ENCODE assay signal across 10 cellular contexts in the genomic region with DNA sequence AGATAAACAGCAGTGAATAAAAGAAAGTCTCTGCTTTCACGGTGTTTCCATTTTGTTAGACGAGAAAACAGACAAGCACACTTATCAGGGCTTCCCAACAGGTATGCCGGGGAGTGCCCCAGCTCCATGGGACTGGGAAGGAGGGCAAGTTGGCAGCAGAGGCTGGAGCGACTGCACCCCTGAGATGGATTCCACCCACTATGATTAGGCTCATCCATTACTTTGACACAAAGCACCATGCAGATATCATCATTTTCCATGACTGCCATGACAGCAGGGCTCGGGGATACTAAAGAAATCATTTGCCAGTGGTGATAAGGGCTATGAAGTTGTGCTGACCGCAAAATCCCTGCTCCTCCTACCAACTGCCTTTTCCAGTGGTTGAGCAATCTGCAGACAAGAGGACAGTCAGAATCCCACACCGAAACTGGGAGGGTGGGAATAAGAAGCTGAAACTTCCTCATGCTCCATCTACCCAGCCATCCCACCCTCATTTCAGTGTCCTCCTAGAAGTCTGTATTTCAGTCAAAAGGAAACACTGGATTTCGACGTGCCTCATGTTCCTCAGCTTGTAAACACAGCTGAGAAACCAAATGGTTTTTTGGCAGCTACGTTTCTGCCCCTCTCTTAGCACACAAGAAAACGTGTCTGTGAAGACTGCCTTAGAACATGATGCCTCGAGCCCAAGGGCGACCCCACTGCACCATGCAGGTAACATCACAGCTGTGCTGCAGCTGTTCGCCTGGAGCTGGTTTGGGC. TPM values are rescaled to one million over a fixed set of nuclear protein-coding genes. Genes with fewer than 3 reads are reported as not detected.
DNase-seq lines count a peak whose midpoint lies in the region; ATAC-seq and TF ChIP-seq lines count a peak whose summit lies in the region.
"Had no signal": no experiment of that assay in that cellular context is flagged by ENCODE, and none has a peak within 500 bp of the region (broad histone marks: within the 10 kb centered on the region; RNA-seq: fewer than 3 reads in every experiment).

No MANE protein-coding gene starts in this region.

- no peak for ATAC-seq in HG03460 (IDR thresholded peaks at IDR 0.05; ENCODE audit: unreplicated experiment)
- ATAC-seq in HG03159 (IDR thresholded peaks at IDR 0.05; ENCODE audit: unreplicated experiment): no peak

- H3K9me3 ChIP-seq in duodenal mucosa (ENCODE audit: control insufficient read depth in 1 of 2, low read length in 2 of 2) (peaks cover 3 to 8% of the 10 kb centered on the region in 2 donors), transverse colon (no peaks in the 10 kb centered on the region)

- H3K4me1 ChIP-seq in duodenal mucosa (ENCODE audit: control insufficient read depth in 1 of 2, insufficient read depth in 2 of 2, low read length in 2 of 2): peaks cover 51 to 62% of the 10 kb centered on the region in 2 donors
- peaks cover 4% of the 10 kb centered on the region for H3K4me1 ChIP-seq in mesendoderm (ENCODE audit: control insufficient read depth, low read depth, low read length)
- peaks cover 39 to 91% (median 68%) of the 10 kb centered on the region in 4 donors for H3K4me1 ChIP-seq in transverse colon

- intact Hi-C loops in transverse colon (cut with DNase I; ENCODE audit: low total_unique reads): no loop called here

- H2BK5ac ChIP-seq in mesendoderm (ENCODE audit: low read length): no peak overlapping the region

- no peak overlapping the region for H3K56ac ChIP-seq in mesendoderm (ENCODE audit: low read length)

- peak overlapping the region; percentile 51 for H3K23ac ChIP-seq in mesendoderm (ENCODE audit: low read length)

- H3K18ac ChIP-seq in mesendoderm (ENCODE audit: low read length): no peak overlapping the region

- no peak overlapping the region for H2AK5ac ChIP-seq in mesendoderm (ENCODE audit: low read length)

- H3K4me3 ChIP-seq in duodenal mucosa (ENCODE audit: low read depth in 1 of 2, low read length in 2 of 2) (no peak overlapping the region), mesendoderm (ENCODE audit: low read length) (no peak overlapping the region), transverse colon (no peak overlapping the region)

- peaks cover 87% of the 10 kb centered on the region for H3K79me2 ChIP-seq in mesendoderm (ENCODE audit: control insufficient read depth, insufficient read depth, low read length)

- no peak overlapping the region for H4K5ac ChIP-seq in mesendoderm (ENCODE audit: low read length)

- no peak for TF ChIP-seq CTCF in transverse colon (IDR thresholded peaks at IDR 0.05)

- no peak overlapping the region for H2BK15ac ChIP-seq in mesendoderm (replicated peaks; ENCODE audit: low read depth)

- H3K36me3 ChIP-seq in duodenal mucosa (ENCODE audit: control insufficient read depth in 1 of 2, insufficient read depth in 2 of 2, low read length in 2 of 2): peaks cover 5 to 6% of the 10 kb centered on the region in 2 donors
- no peaks in the 10 kb centered on the region for H3K36me3 ChIP-seq in mesendoderm (ENCODE audit: control insufficient read depth, insufficient read depth, low read length)
- no peaks in the 10 kb centered on the region for H3K36me3 ChIP-seq in transverse colon

- no peak for TF ChIP-seq EP300 in transverse colon (IDR thresholded peaks at IDR 0.05; ENCODE audit: low read depth)

- no peak overlapping the region for H2BK120ac ChIP-seq in mesendoderm (ENCODE audit: low read depth, low read length)

- H3K27ac ChIP-seq in duodenal mucosa (ENCODE audit: low read depth, low read length) (peak overlapping the region; percentile 30), mesendoderm (ENCODE audit: low read depth, low read length) (no peak overlapping the region), transverse colon (peak overlapping the region; percentile 80 to 99 (median 94))

- in situ Hi-C loops in KBM-7 (cut with MboI; ENCODE audit: low pct_unique_long_range_greater_than_20kb, low sequenced_read_pairs): no loop called here
- in situ Hi-C loops in transverse colon (cut with MboI; ENCODE audit: low pct_ligation_motif_present in 1 of 4, low pct_unique_long_range_greater_than_20kb in 1 of 4, low sequenced_read_pairs in 3 of 4): no loop called here

- H4K8ac ChIP-seq in mesendoderm (ENCODE audit: low read depth, low read length): no peak overlapping the region

- no peak for TF ChIP-seq POLR2A in transverse colon (IDR thresholded peaks at IDR 0.05)

- H3K27me3 ChIP-seq in duodenal mucosa (ENCODE audit: control insufficient read depth in 1 of 2, insufficient read depth in 2 of 2, low read length in 2 of 2) (no peaks in the 10 kb centered on the region), mesendoderm (ENCODE audit: insufficient read depth, low read length, poor library complexity) (no peaks in the 10 kb centered on the region), transverse colon (no peaks in the 10 kb centered on the region)

- WGBS in mesendoderm (ENCODE audit: extremely low coverage, insufficient coverage, low lambda C conversion rate): no CpG with 5 or more reads among the region's 14 CpGs
- 52 to 80% methylated on average over 2 to 14 of the region's 14 CpGs for WGBS in transverse colon (ENCODE audit: low coverage in 1 of 2), 2 donors

- no peak overlapping the region for H3K4me2 ChIP-seq in mesendoderm (ENCODE audit: low read length)

- DNase-seq in KBM-7 (peak; percentile 52), mesendoderm (no peak), transverse colon (peak; percentile 38), DMS79 (lab: John Stamatoyannopoulos, UW) (no peak), iPS-NIHi7 (ENCODE audit: extremely low spot score) (no peak)
- DNase-seq: activated CD4-positive, alpha-beta T cell treated with anti-CD3 and anti-CD28 coated beads, Interleukin-2, amount 50 U/mL, for 4 hours; NCI-H2171 had no signal

- H3K9ac ChIP-seq in duodenal mucosa (ENCODE audit: low read depth in 1 of 2, low read length in 2 of 2): peak overlapping the region; percentile 7 to 13
- H3K9ac ChIP-seq in mesendoderm (ENCODE audit: low read length): no peak overlapping the region

- peaks cover 42% of the 10 kb centered on the region for H3K79me1 ChIP-seq in mesendoderm (ENCODE audit: low read length)

- no peak overlapping the region for H3K4ac ChIP-seq in mesendoderm (ENCODE audit: low read depth, low read length)

RNA-seq across cellular contexts. Expression of gene CREB3L2, which starts 15.5 kb away (rescaled TPM):
- 32.4 TPM for polyA plus RNA-seq in mesendoderm (2013, experiment 1 of 2)
- polyA plus RNA-seq in mesendoderm (2013, experiment 2 of 2): 30.3 TPM
- total RNA-seq in transverse colon: 10 to 100 TPM; 16.4 to 37.0 (median 19.9) TPM

Comparison
In these comparisons a context has a peak if more than half of its experiments do, and no peak if none do; other contexts are left out.
1. DNase-seq: peak in KBM-7 (single experiment) and transverse colon (single experiment); none in mesendoderm (single experiment), DMS79 (single experiment) and iPS-NIHi7 (single experiment).